Comparison of ENCODE assay signal across 27 cellular contexts in the genomic region with DNA sequence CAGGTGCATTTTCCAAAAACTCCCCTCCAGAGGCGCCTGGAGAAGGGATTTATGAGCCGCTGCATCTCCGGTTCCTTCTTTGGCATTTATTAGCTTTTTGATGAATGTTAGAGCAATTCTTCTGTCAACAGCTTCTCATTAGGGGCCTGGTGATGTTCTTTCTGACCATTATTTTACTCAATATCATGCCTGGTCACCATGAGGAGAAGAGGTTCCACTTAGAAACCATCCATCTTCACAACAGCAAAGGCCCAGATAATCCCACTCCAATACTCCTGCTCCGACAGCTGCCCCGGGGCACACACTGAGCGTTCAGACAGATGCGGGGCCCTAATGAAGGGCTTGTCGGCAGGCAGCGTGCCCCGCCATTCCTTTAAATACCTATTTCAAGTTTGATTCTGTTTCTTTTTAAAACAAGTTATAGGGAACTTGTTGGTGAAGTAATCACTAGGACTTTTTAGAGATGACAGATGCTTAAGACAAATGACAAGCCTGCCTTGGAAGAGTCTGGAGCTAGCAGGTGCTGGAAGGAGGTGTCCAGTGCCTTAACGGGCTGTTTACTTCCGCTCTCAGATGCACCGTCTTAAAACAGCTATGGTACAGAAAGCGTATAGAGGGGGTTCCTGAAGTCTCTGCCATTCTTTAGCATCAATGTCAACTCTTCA. TPM values are rescaled to one million over a fixed set of nuclear protein-coding genes. Genes with fewer than 3 reads are reported as not detected.
"Had no signal": no experiment of that assay in that cellular context is flagged by ENCODE, and none has a peak within 500 bp of the region (broad histone marks: within the 10 kb centered on the region; RNA-seq: fewer than 3 reads in every experiment).

No MANE protein-coding gene starts in this region.

- H3K9me3 ChIP-seq: Peyer's patch, SJCRH30, SK-N-SH had no signal

- H3K27ac ChIP-seq: brain microvascular endothelial cell, cardiac muscle cell, KMS-11, Peyer's patch, RWPE1, SJCRH30, WERI-Rb-1 had no signal

- H3K27me3 ChIP-seq: brain microvascular endothelial cell, cardiac muscle cell, Peyer's patch, SJCRH30 had no signal

- H3K4me1 ChIP-seq: Peyer's patch, SJCRH30 had no signal

- DNase-seq: activated CD4-positive, alpha-beta T cell treated with anti-CD3 and anti-CD28 coated beads for 36 hours; activated CD8-positive, alpha-beta memory T cell treated with anti-CD3 and anti-CD28 coated beads, Interleukin-2, amount 50 U/mL, for 4 hours; activated CD8-positive, alpha-beta T cell treated with anti-CD3 and anti-CD28 coated beads for 36 hours; activated gamma-delta T cell treated with Interleukin-2 at 50 U/mL for 16 hours; activated naive CD4-positive, alpha-beta T cell treated with anti-CD3 and anti-CD28 coated beads, Interleukin-2, amount 10 ng/mL, durations not matched to agents 7 days and 5 days; activated naive CD8-positive, alpha-beta T cell treated with anti-CD3 and anti-CD28 coated beads for 36 hours; activated T-cell treated with anti-CD3 and anti-CD28 coated beads, Interleukin-2, amount 50 U/mL, for 72 hours; brain microvascular endothelial cell; NCI-H1092; NCI-H1436; NCI-H187 treated with DMSO at 0.1 percent for 48 hours; NCI-H2081 treated with DMSO at 0.1 percent for 48 hours; NCI-H345; NCI-H510A; NCI-H69; NK-92 treated with Interleukin-12 subunit alpha and Interleukin-12 subunit beta, amount 100 ng/mL, for 24 hours; Peyer's patch; Right ventricle myocardium superior; SK-N-SH; T-helper 1 cell; WERI-Rb-1 had no signal

- H3K36me3 ChIP-seq: brain microvascular endothelial cell, cardiac muscle cell, Peyer's patch, SJCRH30, WERI-Rb-1 had no signal

- H3K4me3 ChIP-seq: cardiac muscle cell, Peyer's patch, SJCRH30 had no signal

RNA-seq across cellular contexts. Expression of a gene that starts 31.7 kb away (rescaled TPM):
- total RNA-seq: activated T-helper 2 cell treated with anti-CD3 and anti-CD28 coated beads, Interferon-gamma antibody, Interleukin-2, Interleukin-4, amounts not matched to agents 10 μg/mL and 5 μg/mL and 100 μg/mL, durations not matched to agents 14 hours and 24 hours and 36 hours; SJCRH30; T-helper 2 cell treated with Interferon-gamma antibody and Interleukin-4, amounts not matched to agents 100 ng/mL and 5 ng/mL, for 36 hours had no signal
